In the genomic region with DNA sequence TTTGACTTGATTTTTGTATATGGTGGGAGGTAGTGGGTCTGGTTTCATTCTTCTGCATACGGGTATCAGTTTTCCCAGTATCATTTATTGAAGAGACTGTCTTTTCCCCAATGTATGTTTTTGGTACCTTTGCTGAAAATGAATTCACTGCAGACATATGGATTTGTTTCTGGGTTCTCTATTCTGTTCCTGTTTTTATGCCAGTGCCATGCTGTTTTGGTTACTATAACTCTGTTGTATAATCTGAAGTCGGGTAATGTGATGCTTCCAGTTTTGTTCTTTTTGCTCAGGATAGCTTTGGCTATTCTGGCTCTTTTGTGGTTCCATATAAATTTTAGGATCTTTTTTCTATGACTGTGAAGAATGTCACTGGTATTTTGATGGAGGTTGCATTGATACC, we compare ENCODE assay signal across 2 cellular contexts.
TF ChIP-seq lines count a peak whose summit lies in the region.

No MANE protein-coding gene starts in this region.

TF ChIP-seq in SK-N-SH, 30 proteins besides CTCF, POLR2A, EP300 and RAD21 (continued from another document):
- TF ChIP-seq, protein P1, sequence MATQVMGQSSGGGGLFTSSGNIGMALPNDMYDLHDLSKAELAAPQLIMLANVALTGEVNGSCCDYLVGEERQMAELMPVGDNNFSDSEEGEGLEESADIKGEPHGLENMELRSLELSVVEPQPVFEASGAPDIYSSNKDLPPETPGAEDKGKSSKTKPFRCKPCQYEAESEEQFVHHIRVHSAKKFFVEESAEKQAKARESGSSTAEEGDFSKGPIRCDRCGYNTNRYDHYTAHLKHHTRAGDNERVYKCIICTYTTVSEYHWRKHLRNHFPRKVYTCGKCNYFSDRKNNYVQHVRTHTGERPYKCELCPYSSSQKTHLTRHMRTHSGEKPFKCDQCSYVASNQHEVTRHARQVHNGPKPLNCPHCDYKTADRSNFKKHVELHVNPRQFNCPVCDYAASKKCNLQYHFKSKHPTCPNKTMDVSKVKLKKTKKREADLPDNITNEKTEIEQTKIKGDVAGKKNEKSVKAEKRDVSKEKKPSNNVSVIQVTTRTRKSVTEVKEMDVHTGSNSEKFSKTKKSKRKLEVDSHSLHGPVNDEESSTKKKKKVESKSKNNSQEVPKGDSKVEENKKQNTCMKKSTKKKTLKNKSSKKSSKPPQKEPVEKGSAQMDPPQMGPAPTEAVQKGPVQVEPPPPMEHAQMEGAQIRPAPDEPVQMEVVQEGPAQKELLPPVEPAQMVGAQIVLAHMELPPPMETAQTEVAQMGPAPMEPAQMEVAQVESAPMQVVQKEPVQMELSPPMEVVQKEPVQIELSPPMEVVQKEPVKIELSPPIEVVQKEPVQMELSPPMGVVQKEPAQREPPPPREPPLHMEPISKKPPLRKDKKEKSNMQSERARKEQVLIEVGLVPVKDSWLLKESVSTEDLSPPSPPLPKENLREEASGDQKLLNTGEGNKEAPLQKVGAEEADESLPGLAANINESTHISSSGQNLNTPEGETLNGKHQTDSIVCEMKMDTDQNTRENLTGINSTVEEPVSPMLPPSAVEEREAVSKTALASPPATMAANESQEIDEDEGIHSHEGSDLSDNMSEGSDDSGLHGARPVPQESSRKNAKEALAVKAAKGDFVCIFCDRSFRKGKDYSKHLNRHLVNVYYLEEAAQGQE (IDR thresholded peaks at IDR 0.05; ENCODE audit: low read depth, low read length), result no peak
- TF ChIP-seq FOSL2 (IDR thresholded peaks at IDR 0.05; ENCODE audit: borderline replicate concordance, low read depth) (no peak), RXRA (IDR thresholded peaks at IDR 0.05; ENCODE audit: borderline replicate concordance, low read depth) (no peak), TCF12 (IDR thresholded peaks at IDR 0.05) (no peak), POLR2AphosphoS5 (IDR thresholded peaks at IDR 0.05; ENCODE audit: low read depth, low read length) (no peak), FOXJ3 (CRISPR knock-in tag; IDR thresholded peaks at IDR 0.05) (no peak), JUND (IDR thresholded peaks at IDR 0.05) (no peak), MEF2A (IDR thresholded peaks at IDR 0.05; ENCODE audit: borderline replicate concordance, low read depth) (no peak), RFX5 (IDR thresholded peaks at IDR 0.05; ENCODE audit: low read length) (no peak)

TF ChIP-seq in SK-N-SH treated with all-trans-retinoic acid at 6 μM for 48 hours, 23 proteins besides CTCF, POLR2A, EP300 and RAD21 (continued from another document):
- TF ChIP-seq CSDC2 (CRISPR knock-in tag; IDR thresholded peaks at IDR 0.05) (no peak), ZNF8 (CRISPR knock-in tag; IDR thresholded peaks at IDR 0.05) (no peak), ZFP3 (CRISPR knock-in tag; IDR thresholded peaks at IDR 0.05) (no peak)
- TF ChIP-seq, protein P2, sequence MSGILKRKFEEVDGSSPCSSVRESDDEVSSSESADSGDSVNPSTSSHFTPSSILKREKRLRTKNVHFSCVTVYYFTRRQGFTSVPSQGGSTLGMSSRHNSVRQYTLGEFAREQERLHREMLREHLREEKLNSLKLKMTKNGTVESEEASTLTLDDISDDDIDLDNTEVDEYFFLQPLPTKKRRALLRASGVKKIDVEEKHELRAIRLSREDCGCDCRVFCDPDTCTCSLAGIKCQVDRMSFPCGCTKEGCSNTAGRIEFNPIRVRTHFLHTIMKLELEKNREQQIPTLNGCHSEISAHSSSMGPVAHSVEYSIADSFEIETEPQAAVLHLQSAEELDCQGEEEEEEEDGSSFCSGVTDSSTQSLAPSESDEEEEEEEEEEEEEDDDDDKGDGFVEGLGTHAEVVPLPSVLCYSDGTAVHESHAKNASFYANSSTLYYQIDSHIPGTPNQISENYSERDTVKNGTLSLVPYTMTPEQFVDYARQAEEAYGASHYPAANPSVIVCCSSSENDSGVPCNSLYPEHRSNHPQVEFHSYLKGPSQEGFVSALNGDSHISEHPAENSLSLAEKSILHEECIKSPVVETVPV (CRISPR knock-in tag; IDR thresholded peaks at IDR 0.05), result no peak
